ENCODE assay signal across 8 cellular contexts in genomic region chr1:236489710-236490377, GRCh38. TPM values are rescaled to one million over a fixed set of nuclear protein-coding genes. Genes with fewer than 3 reads are reported as not detected.
DNase-seq lines count a peak whose midpoint lies in the region; ATAC-seq and TF ChIP-seq lines count a peak whose summit lies in the region.

No MANE protein-coding gene starts in this region.

- H3K36me3 Mint-ChIP-seq in chondrocyte (ENCODE audit: low read depth), result no peaks in the 10 kb centered on the region
- H3K36me3 Mint-ChIP-seq in T-helper 2 cell treated with Interferon-gamma antibody and Interleukin-4, amounts not matched to agents 5 μg/mL and 100 μg/mL, for 36 hours (ENCODE audit: low read depth), result no peaks in the 10 kb centered on the region

- H3K9me3 ChIP-seq in NT2/D1 (ENCODE audit: insufficient read depth, low read length), result no peaks in the 10 kb centered on the region
- no peaks in the 10 kb centered on the region for H3K9me3 ChIP-seq in lower lobe of right lung

- no peaks in the 10 kb centered on the region for H3K4me1 Mint-ChIP-seq in chondrocyte (ENCODE audit: low read depth)
- H3K4me1 Mint-ChIP-seq in T-helper 2 cell treated with Interferon-gamma antibody and Interleukin-4, amounts not matched to agents 5 μg/mL and 100 μg/mL, for 36 hours (ENCODE audit: low read depth), result peaks cover 13% of the 10 kb centered on the region

- no peak overlapping the region for H3K4me3 Mint-ChIP-seq in chondrocyte (ENCODE audit: unreplicated experiment)
- H3K4me3 Mint-ChIP-seq in T-helper 2 cell treated with Interferon-gamma antibody and Interleukin-4, amounts not matched to agents 5 μg/mL and 100 μg/mL, for 36 hours, result no peak overlapping the region

- peak; percentile 23 to 33 for DNase-seq in NOMO-1 (lab: John Stamatoyannopoulos, UW; ENCODE audit: unreplicated experiment in 2 of 2)
- no peak for DNase-seq in NOMO-1 treated with dmso at 0.1 percent for 144 hours (lab: John Stamatoyannopoulos, UW; ENCODE audit: unreplicated experiment)
- peak; percentile 43 for DNase-seq in NT2/D1 (ENCODE audit: low read depth, low spot score)
- DNase-seq in chondrocyte (ENCODE audit: low spot score), result no peak
- DNase-seq in lower lobe of right lung, result no peak
- no peak for DNase-seq in T-helper 2 cell treated with Interferon-gamma antibody and Interleukin-4, amounts not matched to agents 5 μg/mL and 100 μg/mL, for 36 hours (ENCODE audit: low spot score)

- H3K4me3 ChIP-seq in NT2/D1 (ENCODE audit: insufficient read length, low read depth), result no peak overlapping the region
- H3K4me3 ChIP-seq in lower lobe of right lung, result peak overlapping the region; percentile 12

- no peak overlapping the region for H3K27ac ChIP-seq in lower lobe of right lung

- H3K4me1 ChIP-seq in NT2/D1 (ENCODE audit: insufficient read depth, insufficient read length) (peaks cover 6% of the 10 kb centered on the region), lower lobe of right lung (no peaks in the 10 kb centered on the region)

- intact Hi-C loops in lower lobe of right lung (cut with DNase I), result no loop called here

- ATAC-seq in HG03064 (IDR thresholded peaks at IDR 0.05; ENCODE audit: low read depth, unreplicated experiment) (peak; percentile 57), lower lobe of right lung (peak; percentile 53 to 77), HG03108 (IDR thresholded peaks at IDR 0.05; ENCODE audit: unreplicated experiment) (no peak)

- no peaks in the 10 kb centered on the region for H3K9me3 Mint-ChIP-seq in chondrocyte (ENCODE audit: low read depth)
- no peaks in the 10 kb centered on the region for H3K9me3 Mint-ChIP-seq in T-helper 2 cell treated with Interferon-gamma antibody and Interleukin-4, amounts not matched to agents 5 μg/mL and 100 μg/mL, for 36 hours

- peaks cover 2% of the 10 kb centered on the region for H3K27me3 Mint-ChIP-seq in chondrocyte (ENCODE audit: low read depth)
- H3K27me3 Mint-ChIP-seq in T-helper 2 cell treated with Interferon-gamma antibody and Interleukin-4, amounts not matched to agents 5 μg/mL and 100 μg/mL, for 36 hours (ENCODE audit: low read depth), result peaks cover 15% of the 10 kb centered on the region

- H3K9ac ChIP-seq in NT2/D1 (ENCODE audit: insufficient read length, low read depth), result no peak overlapping the region

- no peak overlapping the region for H3K27ac Mint-ChIP-seq in chondrocyte (ENCODE audit: unreplicated experiment)
- H3K27ac Mint-ChIP-seq in T-helper 2 cell treated with Interferon-gamma antibody and Interleukin-4, amounts not matched to agents 5 μg/mL and 100 μg/mL, for 36 hours, result no peak overlapping the region

- TF ChIP-seq CTCF in chondrocyte (IDR thresholded peaks at IDR 0.05) (peak; percentile 87), lower lobe of right lung (IDR thresholded peaks at IDR 0.05) (peak; percentile 59)

- H3K27me3 ChIP-seq in NT2/D1 (ENCODE audit: insufficient read depth, insufficient read length) (no peaks in the 10 kb centered on the region), lower lobe of right lung (ENCODE audit: low read depth) (no peaks in the 10 kb centered on the region)

- no peaks in the 10 kb centered on the region for H3K36me3 ChIP-seq in NT2/D1 (ENCODE audit: insufficient read depth, insufficient read length, low read length)
- no peaks in the 10 kb centered on the region for H3K36me3 ChIP-seq in lower lobe of right lung

RNA-seq across cellular contexts. Expression of gene LGALS8, which starts 33.9 kb away (rescaled TPM):
- total RNA-seq in chondrocyte, result 24.9 to 37.8 TPM (median 36.5 TPM) in 3 replicates
- 72.3 TPM for total RNA-seq in lower lobe of right lung

Comparison
In these comparisons a context has a peak if more than half of its experiments do, and no peak if none do; other contexts are left out.
1. DNase-seq: peak in NOMO-1 (2 of 2) and NT2/D1 (single experiment); none in NOMO-1 treated with dmso at 0.1 percent for 144 hours (single experiment), chondrocyte (single experiment), lower lobe of right lung (single experiment) and T-helper 2 cell treated with Interferon-gamma antibody and Interleukin-4, amounts not matched to agents 5 μg/mL and 100 μg/mL, for 36 hours (single experiment).